Comparison of ENCODE assay signal across 16 cellular contexts in the genomic region with DNA sequence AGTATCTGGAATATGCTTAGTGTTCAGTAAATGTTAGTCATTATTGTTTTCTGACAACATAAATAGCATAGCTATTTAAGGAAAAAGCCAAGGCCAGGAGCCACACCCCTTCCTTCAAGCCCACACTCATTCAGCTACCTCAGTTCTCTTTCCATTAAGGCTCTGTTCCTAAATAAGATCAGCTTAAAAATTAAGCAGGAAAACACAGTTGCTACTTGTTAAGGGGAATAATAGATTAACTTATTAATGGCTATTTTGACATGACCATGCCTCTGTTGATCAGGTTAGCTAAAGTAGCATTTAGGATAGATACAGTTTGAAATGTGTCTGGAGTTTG.
DNase-seq lines count a peak whose midpoint lies in the region; ATAC-seq and TF ChIP-seq lines count a peak whose summit lies in the region.
"Had no signal": no experiment of that assay in that cellular context is flagged by ENCODE, and none has a peak within 500 bp of the region (broad histone marks: within the 10 kb centered on the region; RNA-seq: fewer than 3 reads in every experiment).

No MANE protein-coding gene starts in this region.

- no peak overlapping the region for H3K4me3 Mint-ChIP-seq in chondrocyte (ENCODE audit: unreplicated experiment)
- H3K4me3 Mint-ChIP-seq in activated CD8-positive, alpha-beta T cell treated with anti-CD3 and anti-CD28 coated beads, Interleukin-2, amount 10 ng/mL, durations not matched to agents 7 days and 5 days: no peak overlapping the region
- H3K4me3 Mint-ChIP-seq: activated CD4-positive, alpha-beta T cell treated with anti-CD3 and anti-CD28 coated beads, Interleukin-2, amount 10 ng/mL, durations not matched to agents 24 days and 14 days; activated T-helper 1 cell treated with anti-CD3 and anti-CD28 coated beads, Interleukin-12 subunit alpha, Interleukin-12 subunit beta, Interleukin-2, Interleukin-4 antibody, amounts not matched to agents 30 ng/mL and 10 ng/mL and 1 ng/mL, durations not matched to agents 14 hours and 24 hours and 36 hours; T-helper 2 cell treated with Interferon-gamma antibody and Interleukin-4, amounts not matched to agents 5 μg/mL and 100 μg/mL, for 36 hours had no signal

- no peak for DNase-seq in cardiac muscle cell (ENCODE audit: low read depth in 1 of 2, low spot score in 1 of 2)
- no peak for DNase-seq in Right ventricle myocardium superior
- no peak for DNase-seq in chondrocyte (ENCODE audit: low spot score)
- no peak for DNase-seq in globus pallidus (ENCODE audit: low spot score)
- no peak for DNase-seq in activated CD8-positive, alpha-beta T cell treated with anti-CD3 and anti-CD28 coated beads, Interleukin-2, amount 10 ng/mL, durations not matched to agents 7 days and 5 days
- no peak for DNase-seq in activated CD8-positive, alpha-beta memory T cell treated with anti-CD3 and anti-CD28 coated beads, Interleukin-2, amount 50 U/mL, for 48 hours
- DNase-seq: activated CD4-positive, alpha-beta T cell treated with anti-CD3 and anti-CD28 coated beads, Interleukin-2, amount 10 ng/mL, durations not matched to agents 24 days and 14 days; anterior cingulate cortex; effector memory CD4-positive, alpha-beta T cell; NCI-H1417 treated with DMSO at 0.1 percent for 48 hours; testis had no signal

- H3K27me3 ChIP-seq in cardiac muscle cell (no peaks in the 10 kb centered on the region), muscle layer of duodenum (ENCODE audit: low read depth, low read length) (no peaks in the 10 kb centered on the region), thymus (ENCODE audit: control insufficient read depth, insufficient read depth) (no peaks in the 10 kb centered on the region)
- H3K27me3 ChIP-seq: gastroesophageal sphincter, testis had no signal

- H3K27ac Mint-ChIP-seq in chondrocyte (ENCODE audit: unreplicated experiment): peak overlapping the region; percentile 28
- H3K27ac Mint-ChIP-seq in activated CD8-positive, alpha-beta T cell treated with anti-CD3 and anti-CD28 coated beads, Interleukin-2, amount 10 ng/mL, durations not matched to agents 7 days and 5 days: no peak overlapping the region
- H3K27ac Mint-ChIP-seq: activated CD4-positive, alpha-beta T cell treated with anti-CD3 and anti-CD28 coated beads, Interleukin-2, amount 10 ng/mL, durations not matched to agents 24 days and 14 days; activated T-helper 1 cell treated with anti-CD3 and anti-CD28 coated beads, Interleukin-12 subunit alpha, Interleukin-12 subunit beta, Interleukin-2, Interleukin-4 antibody, amounts not matched to agents 30 ng/mL and 10 ng/mL and 1 ng/mL, durations not matched to agents 14 hours and 24 hours and 36 hours; T-helper 2 cell treated with Interferon-gamma antibody and Interleukin-4, amounts not matched to agents 5 μg/mL and 100 μg/mL, for 36 hours had no signal

- intact Hi-C loops in Right ventricle myocardium superior (cut with DNase I): no loop called here

- peak overlapping the region; percentile 3 for H3K27ac ChIP-seq in cardiac muscle cell
- H3K27ac ChIP-seq in muscle layer of duodenum (ENCODE audit: low read length): no peak overlapping the region
- H3K27ac ChIP-seq in thymus (ENCODE audit: low read depth): peak overlapping the region; percentile 13
- H3K27ac ChIP-seq: gastroesophageal sphincter, testis had no signal

- no peak for ATAC-seq in Right ventricle myocardium superior (ENCODE audit: poor library complexity)
- ATAC-seq in activated CD8-positive, alpha-beta T cell treated with anti-CD3 and anti-CD28 coated beads, Interleukin-2, amount 10 ng/mL, durations not matched to agents 7 days and 5 days: no peak
- ATAC-seq: gastroesophageal sphincter had no signal

- H3K4me1 Mint-ChIP-seq in chondrocyte (ENCODE audit: low read depth): peaks cover 55% of the 10 kb centered on the region
- peaks cover 10% of the 10 kb centered on the region for H3K4me1 Mint-ChIP-seq in activated CD8-positive, alpha-beta T cell treated with anti-CD3 and anti-CD28 coated beads, Interleukin-2, amount 10 ng/mL, durations not matched to agents 7 days and 5 days (ENCODE audit: low read depth)

- H3K27me3 Mint-ChIP-seq in chondrocyte (ENCODE audit: low read depth): no peaks in the 10 kb centered on the region
- H3K27me3 Mint-ChIP-seq in activated CD8-positive, alpha-beta T cell treated with anti-CD3 and anti-CD28 coated beads, Interleukin-2, amount 10 ng/mL, durations not matched to agents 7 days and 5 days (ENCODE audit: low read depth): no peaks in the 10 kb centered on the region
- H3K27me3 Mint-ChIP-seq: activated CD4-positive, alpha-beta T cell treated with anti-CD3 and anti-CD28 coated beads, Interleukin-2, amount 10 ng/mL, durations not matched to agents 24 days and 14 days had no signal

- H3K9me3 ChIP-seq in cardiac muscle cell (ENCODE audit: low read depth): no peaks in the 10 kb centered on the region
- H3K9me3 ChIP-seq in muscle layer of duodenum (ENCODE audit: control insufficient read depth in 1 of 2, low read length in 2 of 2): no peaks in the 10 kb centered on the region
- no peaks in the 10 kb centered on the region for H3K9me3 ChIP-seq in thymus (ENCODE audit: control insufficient read depth)
- H3K9me3 ChIP-seq: gastroesophageal sphincter, testis had no signal

- peaks cover 4% of the 10 kb centered on the region for H3K36me3 ChIP-seq in cardiac muscle cell
- H3K36me3 ChIP-seq in muscle layer of duodenum (ENCODE audit: control insufficient read depth in 1 of 2, insufficient read depth in 2 of 2, low read length in 2 of 2): no peaks in the 10 kb centered on the region
- H3K36me3 ChIP-seq in thymus (ENCODE audit: control insufficient read depth, insufficient read depth): no peaks in the 10 kb centered on the region
- H3K36me3 ChIP-seq: gastroesophageal sphincter had no signal

- no peaks in the 10 kb centered on the region for H3K9me3 Mint-ChIP-seq in chondrocyte (ENCODE audit: low read depth)
- H3K9me3 Mint-ChIP-seq in activated CD8-positive, alpha-beta T cell treated with anti-CD3 and anti-CD28 coated beads, Interleukin-2, amount 10 ng/mL, durations not matched to agents 7 days and 5 days (ENCODE audit: insufficient read depth): no peaks in the 10 kb centered on the region
- H3K9me3 Mint-ChIP-seq: activated CD4-positive, alpha-beta T cell treated with anti-CD3 and anti-CD28 coated beads, Interleukin-2, amount 10 ng/mL, durations not matched to agents 24 days and 14 days; activated T-helper 1 cell treated with anti-CD3 and anti-CD28 coated beads, Interleukin-12 subunit alpha, Interleukin-12 subunit beta, Interleukin-2, Interleukin-4 antibody, amounts not matched to agents 30 ng/mL and 10 ng/mL and 1 ng/mL, durations not matched to agents 14 hours and 24 hours and 36 hours; T-helper 2 cell treated with Interferon-gamma antibody and Interleukin-4, amounts not matched to agents 5 μg/mL and 100 μg/mL, for 36 hours had no signal

- no peaks in the 10 kb centered on the region for H3K36me3 Mint-ChIP-seq in chondrocyte (ENCODE audit: low read depth)
- H3K36me3 Mint-ChIP-seq in activated CD8-positive, alpha-beta T cell treated with anti-CD3 and anti-CD28 coated beads, Interleukin-2, amount 10 ng/mL, durations not matched to agents 7 days and 5 days (ENCODE audit: low read depth): peaks cover 6% of the 10 kb centered on the region

- POLR2A ChIA-PET in activated CD8-positive, alpha-beta T cell treated with anti-CD3 and anti-CD28 coated beads, Interleukin-2, amount 10 ng/mL, durations not matched to agents 7 days and 5 days (lab: Charles Lee): interaction anchor here (0.7 kb wide), 1 partner anchor 1079 kb away, joined by 3 read pairs; no protein-coding TSS in a partner anchor

- H3K4me1 ChIP-seq in cardiac muscle cell (ENCODE audit: low read depth) (peaks cover 19% of the 10 kb centered on the region), muscle layer of duodenum (ENCODE audit: control insufficient read depth in 1 of 2, insufficient read depth in 2 of 2, low read length in 2 of 2) (peaks cover 5 to 40% of the 10 kb centered on the region in 2 donors), thymus (ENCODE audit: control insufficient read depth, insufficient read depth, low read length) (no peaks in the 10 kb centered on the region)

- CTCF ChIA-PET in activated CD8-positive, alpha-beta T cell treated with anti-CD3 and anti-CD28 coated beads, Interleukin-2, amount 10 ng/mL, durations not matched to agents 7 days and 5 days (lab: Charles Lee): interaction anchor here (0.6 to 1.0 kb wide), 3 partner anchors 9 to 157 kb away, joined by 3 read pairs; no protein-coding TSS in a partner anchor

- H3K4me3 ChIP-seq in cardiac muscle cell (peak overlapping the region; percentile 10), muscle layer of duodenum (ENCODE audit: low read depth in 1 of 2, low read length in 2 of 2) (peak overlapping the region; percentile 24 to 45), thymus (ENCODE audit: low read length) (no peak overlapping the region)
- H3K4me3 ChIP-seq: gastroesophageal sphincter, testis had no signal

- TF ChIP-seq CTCF in cardiac muscle cell (IDR thresholded peaks at IDR 0.05; ENCODE audit: low read depth, low read length): no peak
- no peak for TF ChIP-seq CTCF in chondrocyte (IDR thresholded peaks at IDR 0.05)
